In the genomic region with DNA sequence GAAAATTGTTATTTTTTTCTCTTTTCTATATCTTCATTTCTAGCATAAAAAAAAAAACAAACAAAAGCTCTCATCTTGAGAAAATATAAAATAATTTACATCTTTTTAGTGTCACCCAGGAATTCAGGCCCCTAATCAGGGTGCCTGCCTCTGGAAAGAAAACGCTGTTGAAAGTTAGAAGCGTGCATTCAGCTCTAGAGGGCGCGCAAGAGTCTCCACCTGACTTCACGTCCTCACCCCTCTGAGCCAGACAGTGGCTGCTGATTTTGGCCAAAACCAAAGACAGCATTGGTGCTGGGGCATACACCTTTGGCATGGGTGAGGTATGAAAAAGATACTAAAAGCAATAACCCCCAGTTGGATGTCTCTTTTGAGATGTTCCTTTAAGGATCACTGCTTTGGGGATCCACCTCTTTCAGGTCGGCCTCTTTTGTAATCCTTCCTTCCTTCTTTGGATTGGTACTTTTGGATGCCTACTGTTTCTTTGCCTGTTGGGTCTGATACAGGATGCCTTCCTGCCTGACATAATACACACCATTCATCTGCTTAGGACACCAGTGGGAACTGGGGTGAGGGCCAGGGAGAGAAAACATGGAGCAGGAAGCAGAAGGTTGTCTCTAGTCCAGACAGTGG, we compare ENCODE assay signal across 8 cellular contexts.
A peak's percentile ranks its signal among the peaks of the same experiment; 100 is the strongest.
DNase-seq lines count a peak whose midpoint lies in the region; ATAC-seq and TF ChIP-seq lines count a peak whose summit lies in the region.

No MANE protein-coding gene starts in this region.

- H3K4me2 ChIP-seq in SU-DHL-6 (ENCODE audit: low read depth, low read length, poor library complexity, severe bottlenecking): no peak overlapping the region

- H3K27me3 ChIP-seq in SU-DHL-6 (ENCODE audit: low read length): no peaks in the 10 kb centered on the region

- no peaks in the 10 kb centered on the region for H3K9me3 ChIP-seq in SU-DHL-6 (ENCODE audit: insufficient read depth, low read length)

- H3K9ac ChIP-seq in SU-DHL-6 (ENCODE audit: low read length): no peak overlapping the region

- no peaks in the 10 kb centered on the region for H3F3A ChIP-seq in SU-DHL-6 (ENCODE audit: insufficient read depth)

- TF ChIP-seq CTCF in GM12872 (IDR thresholded peaks at IDR 0.05; ENCODE audit: insufficient read depth, low read depth, low read length) (peak; percentile 53; the same call in 2 of the 3 replicates), SU-DHL-6 (IDR thresholded peaks at IDR 0.05; ENCODE audit: insufficient read depth, low read length, poor library complexity, severe bottlenecking) (peak; percentile 23)

- no peak overlapping the region for H2AFZ ChIP-seq in SU-DHL-6 (ENCODE audit: low read depth, low read length, severe bottlenecking)

- peak; percentile 8 for DNase-seq in globus pallidus (ENCODE audit: low spot score)
- peak; percentile 5 for DNase-seq in stimulated activated CD8-positive, alpha-beta memory T cell treated with anti-CD3 and anti-CD28 coated beads, Interleukin-4, amount 100 ng/mL, for 24 hours (ENCODE audit: low read depth)
- no peak for DNase-seq in HCEC 1CT

- H4K20me1 ChIP-seq in SU-DHL-6 (ENCODE audit: low read depth, low read length): no peaks in the 10 kb centered on the region

- H3K36me3 ChIP-seq in SU-DHL-6 (ENCODE audit: low read length): no peaks in the 10 kb centered on the region

- H3K4me3 ChIP-seq in SU-DHL-6 (ENCODE audit: insufficient read depth, low read length, poor library complexity, severe bottlenecking): no peak overlapping the region

- peak; percentile 57 for ATAC-seq in HG03103 (IDR thresholded peaks at IDR 0.05; ENCODE audit: low read depth, unreplicated experiment)
- no peak for ATAC-seq in GM21825 (IDR thresholded peaks at IDR 0.05; ENCODE audit: unreplicated experiment)
- ATAC-seq in GM18858 (IDR thresholded peaks at IDR 0.05; ENCODE audit: unreplicated experiment): no peak

- H3K27ac ChIP-seq in SU-DHL-6 (ENCODE audit: low read depth, low read length): no peak overlapping the region

- no peaks in the 10 kb centered on the region for H3K79me2 ChIP-seq in SU-DHL-6 (ENCODE audit: insufficient read depth, low read length)

- H3K9me2 ChIP-seq in SU-DHL-6 (replicated peaks; ENCODE audit: insufficient read depth, low read length): no peaks in the 10 kb centered on the region
